Comparison of ENCODE assay signal across 1 cellular context in genomic region chr16:10883004-10883403, GRCh38.
TF ChIP-seq lines count a peak whose summit lies in the region.

No MANE protein-coding gene starts in this region.

TF ChIP-seq in WTC11, 78 proteins besides CTCF, POLR2A, EP300 and RAD21 (continued from another document):
- TF ChIP-seq, protein P1, sequence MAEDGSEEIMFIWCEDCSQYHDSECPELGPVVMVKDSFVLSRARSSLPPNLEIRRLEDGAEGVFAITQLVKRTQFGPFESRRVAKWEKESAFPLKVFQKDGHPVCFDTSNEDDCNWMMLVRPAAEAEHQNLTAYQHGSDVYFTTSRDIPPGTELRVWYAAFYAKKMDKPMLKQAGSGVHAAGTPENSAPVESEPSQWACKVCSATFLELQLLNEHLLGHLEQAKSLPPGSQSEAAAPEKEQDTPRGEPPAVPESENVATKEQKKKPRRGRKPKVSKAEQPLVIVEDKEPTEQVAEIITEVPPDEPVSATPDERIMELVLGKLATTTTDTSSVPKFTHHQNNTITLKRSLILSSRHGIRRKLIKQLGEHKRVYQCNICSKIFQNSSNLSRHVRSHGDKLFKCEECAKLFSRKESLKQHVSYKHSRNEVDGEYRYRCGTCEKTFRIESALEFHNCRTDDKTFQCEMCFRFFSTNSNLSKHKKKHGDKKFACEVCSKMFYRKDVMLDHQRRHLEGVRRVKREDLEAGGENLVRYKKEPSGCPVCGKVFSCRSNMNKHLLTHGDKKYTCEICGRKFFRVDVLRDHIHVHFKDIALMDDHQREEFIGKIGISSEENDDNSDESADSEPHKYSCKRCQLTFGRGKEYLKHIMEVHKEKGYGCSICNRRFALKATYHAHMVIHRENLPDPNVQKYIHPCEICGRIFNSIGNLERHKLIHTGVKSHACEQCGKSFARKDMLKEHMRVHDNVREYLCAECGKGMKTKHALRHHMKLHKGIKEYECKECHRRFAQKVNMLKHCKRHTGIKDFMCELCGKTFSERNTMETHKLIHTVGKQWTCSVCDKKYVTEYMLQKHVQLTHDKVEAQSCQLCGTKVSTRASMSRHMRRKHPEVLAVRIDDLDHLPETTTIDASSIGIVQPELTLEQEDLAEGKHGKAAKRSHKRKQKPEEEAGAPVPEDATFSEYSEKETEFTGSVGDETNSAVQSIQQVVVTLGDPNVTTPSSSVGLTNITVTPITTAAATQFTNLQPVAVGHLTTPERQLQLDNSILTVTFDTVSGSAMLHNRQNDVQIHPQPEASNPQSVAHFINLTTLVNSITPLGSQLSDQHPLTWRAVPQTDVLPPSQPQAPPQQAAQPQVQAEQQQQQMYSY (CRISPR knock-in tag; IDR thresholded peaks at IDR 0.05): no peak
- no peak for TF ChIP-seq ATF2 (CRISPR knock-in tag; IDR thresholded peaks at IDR 0.05; ENCODE audit: borderline replicate concordance, low read depth)
- TF ChIP-seq NR3C1 (CRISPR knock-in tag; conservative IDR thresholded peaks at IDR 0.05; ENCODE audit: low read depth): no peak
TF ChIP-seq in WTC11: peak in this region for 0.
